Comparison of ENCODE assay signal across 23 cellular contexts in the genomic region with DNA sequence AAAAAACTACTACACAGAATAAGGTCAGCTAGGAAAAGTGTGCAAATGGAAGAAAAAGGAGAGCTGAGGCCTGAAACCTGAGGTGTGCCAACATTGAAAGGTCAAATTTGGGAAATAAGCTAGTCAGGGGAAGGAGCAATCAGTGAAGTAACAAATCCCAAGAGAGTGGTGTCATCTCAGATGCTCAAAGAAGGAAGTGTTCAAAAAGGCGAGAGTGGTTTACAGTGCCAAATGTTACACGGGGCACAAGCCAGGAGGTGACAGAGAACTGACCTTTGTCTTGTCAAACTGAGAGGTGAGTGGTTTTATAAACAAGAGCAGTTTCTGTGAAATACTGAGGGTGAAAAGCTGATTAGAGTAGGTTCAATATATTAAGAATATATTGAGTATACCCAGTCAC.
DNase-seq lines count a peak whose midpoint lies in the region; ATAC-seq and TF ChIP-seq lines count a peak whose summit lies in the region.
"Had no signal": no experiment of that assay in that cellular context is flagged by ENCODE, and none has a peak within 500 bp of the region (broad histone marks: within the 10 kb centered on the region; RNA-seq: fewer than 3 reads in every experiment).

No MANE protein-coding gene starts in this region.

- H3K9me3 ChIP-seq in right atrium auricular region (no peaks in the 10 kb centered on the region), IMR-90 (ENCODE audit: control insufficient read depth, insufficient read depth, low read length) (no peaks in the 10 kb centered on the region)
- H3K9me3 ChIP-seq: body of pancreas, upper lobe of right lung had no signal

- TF ChIP-seq POLR2A in IMR-90 (IDR thresholded peaks at IDR 0.05; ENCODE audit: low read depth, low read length) = no peak

- H2AK9ac ChIP-seq in IMR-90 (replicated peaks; ENCODE audit: low read depth, low read length, poor library complexity) = no peak overlapping the region

- in situ Hi-C loops in IMR-90 (cut with MboI; ENCODE audit: low sequenced_read_pairs) = no loop called here

- 75% methylated on average over 2 of the region's 2 CpGs; no CpG with 5 or more reads in 1 of the 2 experiments for WGBS in IMR-90 (ENCODE audit: extremely low coverage in 2 of 2, insufficient read length in 1 of 2), 2 experiments

- no peak overlapping the region for H2BK5ac ChIP-seq in IMR-90 (ENCODE audit: low read depth, low read length, poor library complexity, severe bottlenecking)

- peak overlapping the region; percentile 76; the same call in 1 of the 2 replicates for H2AK5ac ChIP-seq in IMR-90 (ENCODE audit: low read depth, low read length)

- H2AFZ ChIP-seq in IMR-90 (replicated peaks; ENCODE audit: low read length, poor library complexity) = no peak overlapping the region

- 0 out of 2 replicates have a peak overlapping the region, but pooled peaks have one; percentile 2 for H3K14ac ChIP-seq in IMR-90 (replicated peaks; ENCODE audit: low read depth, low read length)

- no peak overlapping the region for H2BK15ac ChIP-seq in IMR-90 (ENCODE audit: low read depth, low read length)

- H3K36me3 Mint-ChIP-seq in stimulated activated memory B cell treated with anti-CD40 and anti-IgM and Interleukin-4, amounts not matched to agents 10 μg/mL and 1 μg/mL and 100 μg/mL, for 72 hours = no peaks in the 10 kb centered on the region

- intact Hi-C loops in Right ventricle myocardium superior (cut with DNase I) (no loop called here), IMR-90 (cut with micrococcal nuclease) (no loop called here), posterior vena cava (cut with DNase I) (no loop called here)

- H4K5ac ChIP-seq in IMR-90 (ENCODE audit: low read depth, low read length) = no peak overlapping the region

- H3K9me1 ChIP-seq in IMR-90 (ENCODE audit: insufficient read depth, low read length) = no peaks in the 10 kb centered on the region

- H3K18ac ChIP-seq in IMR-90 (ENCODE audit: low read depth, low read length) = peak overlapping the region; percentile 60; the same call in 1 of the 2 replicates

- H3K4ac ChIP-seq in IMR-90 (ENCODE audit: low read depth, low read length) = peak overlapping the region; percentile 35; the same call in 1 of the 2 replicates

- TF ChIP-seq RAD21 in IMR-90 (IDR thresholded peaks at IDR 0.05; ENCODE audit: low read length) = no peak

- H3K4me3 ChIP-seq in right atrium auricular region (no peak overlapping the region), IMR-90 (ENCODE audit: insufficient read depth, low read depth, low read length) (no peak overlapping the region)
- H3K4me3 ChIP-seq: body of pancreas, K562, upper lobe of right lung had no signal

- H4K20me1 ChIP-seq in IMR-90 (ENCODE audit: insufficient read depth, low read length) = no peaks in the 10 kb centered on the region

- dilution Hi-C loops in IMR-90 (cut with HindIII; ENCODE audit: low sequenced_read_pairs, unreplicated experiment) = no loop called here

- no peak overlapping the region for H3K23ac ChIP-seq in IMR-90 (ENCODE audit: low read depth, low read length)

- H4K91ac ChIP-seq in IMR-90 (ENCODE audit: insufficient read depth, low read depth, low read length) = peak overlapping the region; percentile 32; the same call in 1 of the 2 replicates

- peak overlapping the region; percentile 7; the same call in 1 of the 2 replicates for H2BK120ac ChIP-seq in IMR-90 (ENCODE audit: low read depth, low read length)

- BruUV-seq in IMR-90 (replicated peaks; lab: Mats Ljungman, UMichigan) = no TSS peak

- DNase-seq in Right ventricle myocardium superior (no peak), right atrium auricular region (ENCODE audit: low spot score) (no peak), IMR-90 (no peak), NCI-H345 treated with DMSO at 0.1 percent for 48 hours (lab: John Stamatoyannopoulos, UW; ENCODE audit: unreplicated experiment) (no peak), posterior vena cava (ENCODE audit: low spot score) (no peak)
- DNase-seq in stimulated activated CD4-positive, alpha-beta T cell treated with anti-CD3 and anti-CD28 coated beads, Interleukin-2, amount 100 ng/mL, for 48 hours = no peak
- DNase-seq: 8988T; activated CD8-positive, alpha-beta memory T cell treated with anti-CD3 and anti-CD28 coated beads for 24 hours; activated T-cell treated with anti-CD3 and anti-CD28 coated beads, Interleukin-2, amount 50 U/mL, for 24 hours; body of pancreas; DMS79; GF-D8; glutamatergic neuron; kidney; MM.1S; NCI-H146; NCI-H2171; NCI-H526; upper lobe of right lung had no signal

- H3K27me3 ChIP-seq in right atrium auricular region (no peaks in the 10 kb centered on the region), IMR-90 (ENCODE audit: control insufficient read depth, insufficient read depth, low read length) (no peaks in the 10 kb centered on the region)
- H3K27me3 ChIP-seq: body of pancreas, upper lobe of right lung had no signal

- ATAC-seq in Right ventricle myocardium superior (ENCODE audit: poor library complexity) = peak; percentile 8
- peak; percentile 63 for ATAC-seq in HG02973 (IDR thresholded peaks at IDR 0.05; ENCODE audit: unreplicated experiment)
- ATAC-seq in IMR-90 (ENCODE audit: low read depth) = no peak
- ATAC-seq in stimulated activated memory B cell treated with anti-CD40 and anti-IgM and Interleukin-4, amounts not matched to agents 10 μg/mL and 1 μg/mL and 100 μg/mL, for 72 hours = peak; percentile 95
- ATAC-seq: body of pancreas, K562, upper lobe of right lung had no signal

- H2BK20ac ChIP-seq in IMR-90 (ENCODE audit: low read depth, low read length) = no peak overlapping the region

- H3K4me1 ChIP-seq in right atrium auricular region (no peaks in the 10 kb centered on the region), IMR-90 (ENCODE audit: control insufficient read depth, insufficient read depth, low read length) (no peaks in the 10 kb centered on the region)
- H3K4me1 ChIP-seq: body of pancreas, upper lobe of right lung had no signal

- peaks cover 24% of the 10 kb centered on the region for H3K27me3 Mint-ChIP-seq in stimulated activated memory B cell treated with anti-CD40 and anti-IgM and Interleukin-4, amounts not matched to agents 10 μg/mL and 1 μg/mL and 100 μg/mL, for 72 hours
- H3K27me3 Mint-ChIP-seq: progenitor cell of endocrine pancreas had no signal

- no peak overlapping the region for H3K9ac ChIP-seq in IMR-90 (ENCODE audit: low read depth, low read length)

- H3K27ac Mint-ChIP-seq in stimulated activated memory B cell treated with anti-CD40 and anti-IgM and Interleukin-4, amounts not matched to agents 10 μg/mL and 1 μg/mL and 100 μg/mL, for 72 hours = peak overlapping the region; percentile 50
- H3K27ac Mint-ChIP-seq: activated T-cell treated with anti-CD3 and anti-CD28 coated beads, Interleukin-2, amount 50 U/mL, for 24 hours; progenitor cell of endocrine pancreas had no signal

- CTCF ChIA-PET in IMR-90 (lab: Yijun Ruan, JAX) = no interaction called here

- no peaks in the 10 kb centered on the region for H3K79me1 ChIP-seq in IMR-90 (ENCODE audit: low read depth in 1 of 2, low read length in 2 of 2)

- no peak for TF ChIP-seq CTCF in right atrium auricular region (IDR thresholded peaks at IDR 0.05)
- no peak for TF ChIP-seq CTCF in IMR-90 (conservative IDR thresholded peaks at IDR 0.05; ENCODE audit: low read depth, low read length)

- no peaks in the 10 kb centered on the region for H3K36me3 ChIP-seq in right atrium auricular region
- no peaks in the 10 kb centered on the region for H3K36me3 ChIP-seq in IMR-90 (ENCODE audit: control insufficient read depth, insufficient read depth, low read length)
- H3K36me3 ChIP-seq: upper lobe of right lung had no signal

- no peaks in the 10 kb centered on the region for H3K9me3 Mint-ChIP-seq in stimulated activated memory B cell treated with anti-CD40 and anti-IgM and Interleukin-4, amounts not matched to agents 10 μg/mL and 1 μg/mL and 100 μg/mL, for 72 hours

- H3K56ac ChIP-seq in IMR-90 (ENCODE audit: extremely low read depth, insufficient read depth, low read length) = no peak overlapping the region

- H3K4me1 Mint-ChIP-seq in stimulated activated memory B cell treated with anti-CD40 and anti-IgM and Interleukin-4, amounts not matched to agents 10 μg/mL and 1 μg/mL and 100 μg/mL, for 72 hours = peaks cover 14% of the 10 kb centered on the region

- H3K27ac ChIP-seq in right atrium auricular region (peak overlapping the region in 1 of 2 donors; percentile 40), IMR-90 (ENCODE audit: insufficient read depth, low read length) (no peak overlapping the region)
- H3K27ac ChIP-seq: body of pancreas, upper lobe of right lung had no signal

- H4K8ac ChIP-seq in IMR-90 (ENCODE audit: low read depth in 2 of 2, low read length in 2 of 2) = no peak overlapping the region

- POLR2A ChIA-PET in IMR-90 (lab: Charles Lee; ENCODE audit: unreplicated experiment) = interaction anchor here (0.6 kb wide), 1 partner anchor 169 kb away, joined by 6 read pairs; no protein-coding TSS in a partner anchor

- no peak overlapping the region for H3K4me2 ChIP-seq in IMR-90 (ENCODE audit: low read depth, low read length)

- no peak overlapping the region for H3K4me3 Mint-ChIP-seq in stimulated activated memory B cell treated with anti-CD40 and anti-IgM and Interleukin-4, amounts not matched to agents 10 μg/mL and 1 μg/mL and 100 μg/mL, for 72 hours
- H3K4me3 Mint-ChIP-seq: activated T-cell treated with anti-CD3 and anti-CD28 coated beads, Interleukin-2, amount 50 U/mL, for 24 hours had no signal

TF ChIP-seq in IMR-90, 13 proteins besides CTCF, POLR2A, EP300 and RAD21:
- no peak for TF ChIP-seq CHD1 (IDR thresholded peaks at IDR 0.05; ENCODE audit: low read depth, low read length)
- TF ChIP-seq RCOR1 (IDR thresholded peaks at IDR 0.05; ENCODE audit: insufficient replicate concordance, low read length) = no peak
- no peak for TF ChIP-seq CEBPB (IDR thresholded peaks at IDR 0.05; ENCODE audit: low read depth, low read length)
- no peak for TF ChIP-seq NFE2L2 (IDR thresholded peaks at IDR 0.05; ENCODE audit: low read depth, low read length)
- no peak for TF ChIP-seq MXI1 (IDR thresholded peaks at IDR 0.05; ENCODE audit: borderline replicate concordance, low read depth, low read length)
- TF ChIP-seq MAZ (IDR thresholded peaks at IDR 0.05; ENCODE audit: borderline replicate concordance, low read depth, low read length) = no peak
- TF ChIP-seq, protein P1, sequence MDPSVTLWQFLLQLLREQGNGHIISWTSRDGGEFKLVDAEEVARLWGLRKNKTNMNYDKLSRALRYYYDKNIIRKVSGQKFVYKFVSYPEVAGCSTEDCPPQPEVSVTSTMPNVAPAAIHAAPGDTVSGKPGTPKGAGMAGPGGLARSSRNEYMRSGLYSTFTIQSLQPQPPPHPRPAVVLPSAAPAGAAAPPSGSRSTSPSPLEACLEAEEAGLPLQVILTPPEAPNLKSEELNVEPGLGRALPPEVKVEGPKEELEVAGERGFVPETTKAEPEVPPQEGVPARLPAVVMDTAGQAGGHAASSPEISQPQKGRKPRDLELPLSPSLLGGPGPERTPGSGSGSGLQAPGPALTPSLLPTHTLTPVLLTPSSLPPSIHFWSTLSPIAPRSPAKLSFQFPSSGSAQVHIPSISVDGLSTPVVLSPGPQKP (IDR thresholded peaks at IDR 0.05; ENCODE audit: borderline replicate concordance, low read depth, low read length) = no peak
